8 cellular contexts compared by ENCODE assay signal in genomic region chr2:118221952-118222594, GRCh38.
DNase-seq lines count a peak whose midpoint lies in the region; ATAC-seq, FAIRE-seq and TF ChIP-seq lines count a peak whose summit lies in the region.

No MANE protein-coding gene starts in this region.

- H3K14ac ChIP-seq in H9 (ENCODE audit: insufficient read depth, low read length): no peak overlapping the region

- H3K36me3 ChIP-seq in MG63 (no peaks in the 10 kb centered on the region), tibial nerve (no peaks in the 10 kb centered on the region)

- no peaks in the 10 kb centered on the region for H3K79me2 ChIP-seq in H9 (ENCODE audit: insufficient read depth, low read length)

- no peak overlapping the region for H3K4ac ChIP-seq in H9 (ENCODE audit: low read depth, low read length)

- peak; percentile 87 for FAIRE-seq in G401.6 (lab: Jason Lieb, UNC)

- ATAC-seq in central memory CD8-positive, alpha-beta T cell (replicated peaks; ENCODE audit: extremely low read depth, poor library complexity, severe bottlenecking): peak; percentile 59
- ATAC-seq in left lobe of liver: peak; percentile 95

- no peak overlapping the region for H2BK120ac ChIP-seq in H9 (ENCODE audit: low read depth, low read length, poor library complexity, severe bottlenecking)

- H3K9me3 ChIP-seq in H9 (ENCODE audit: control insufficient read depth, low read depth, low read length) (no peaks in the 10 kb centered on the region), MG63 (no peaks in the 10 kb centered on the region), tibial nerve (no peaks in the 10 kb centered on the region)

- H2BK5ac ChIP-seq in H9 (ENCODE audit: insufficient read length, low read length): no peak overlapping the region

- H2AFZ ChIP-seq in H9 (ENCODE audit: low read length): no peak overlapping the region

- H3K79me1 ChIP-seq in H9 (ENCODE audit: insufficient read depth, low read depth, low read length, poor library complexity, severe bottlenecking): no peaks in the 10 kb centered on the region

- no peak overlapping the region for H3K4me3 ChIP-seq in MG63
- no peak overlapping the region for H3K4me3 ChIP-seq in tibial nerve

- H3K4me2 ChIP-seq in H9 (ENCODE audit: insufficient read depth, insufficient read length, low read length): no peak overlapping the region

- H3K23ac ChIP-seq in H9 (ENCODE audit: insufficient read length, low read depth, low read length): no peak overlapping the region

- no peak overlapping the region for H2AK5ac ChIP-seq in H9 (ENCODE audit: insufficient read length, low read length)

- H4K5ac ChIP-seq in H9 (ENCODE audit: insufficient read length, low read depth, low read length): no peak overlapping the region

- no peak for TF ChIP-seq EP300 in tibial nerve (IDR thresholded peaks at IDR 0.05)

- TF ChIP-seq CTCF in H9 (conservative IDR thresholded peaks at IDR 0.05) (peak; percentile 80), RWPE1 (conservative IDR thresholded peaks at IDR 0.05; ENCODE audit: low read depth) (peak; percentile 77), tibial nerve (IDR thresholded peaks at IDR 0.05) (peak; percentile 48 to 66 (median 55))

- H3K4me3 Mint-ChIP-seq in H9: no peak overlapping the region; a peak in 1 of 5 replicates
- no peak overlapping the region for H3K4me3 Mint-ChIP-seq in central memory CD8-positive, alpha-beta T cell

- POLR2A ChIA-PET in RWPE1 (lab: Yijun Ruan, JAX; ENCODE audit: low non-redundant PET): no interaction called here

- H3K9ac ChIP-seq in H9 (ENCODE audit: extremely low read depth, insufficient read length, low read length): no peak overlapping the region

- no CpG with 5 or more reads among the region's 5 CpGs for WGBS in H9 (ENCODE audit: extremely low coverage, insufficient read length, low lambda C conversion rate)
- 1 to 6% methylated on average over 5 of the region's 5 CpGs for WGBS in tibial nerve, 2 donors

- H3K27ac ChIP-seq in H9 (ENCODE audit: insufficient read length, low read depth, low read length) (no peak overlapping the region), RWPE1 (no peak overlapping the region), tibial nerve (no peak overlapping the region)

- H3K4me1 ChIP-seq in H9 (ENCODE audit: insufficient read depth, low read length): peaks cover 4% of the 10 kb centered on the region; the same call in 1 of the 2 replicates
- H3K4me1 ChIP-seq in tibial nerve: peaks cover 0 to 30% (median 14%) of the 10 kb centered on the region in 4 donors

- no peak overlapping the region for H2BK12ac ChIP-seq in H9 (ENCODE audit: insufficient read length, low read depth, low read length)

- H4K91ac ChIP-seq in H9 (ENCODE audit: insufficient read length, low read depth, low read length): no peak overlapping the region

- no peak overlapping the region for H4K8ac ChIP-seq in H9 (replicated peaks; ENCODE audit: insufficient read length, low read depth, low read length)

- H3K36me3 Mint-ChIP-seq in H9 (ENCODE audit: insufficient read depth in 1 of 3, low read depth in 3 of 3): no peaks in the 10 kb centered on the region
- H3K36me3 Mint-ChIP-seq in central memory CD8-positive, alpha-beta T cell (ENCODE audit: insufficient read depth): peaks cover 2% of the 10 kb centered on the region

- H3K9me3 Mint-ChIP-seq in H9: no peaks in the 10 kb centered on the region; a peak in 1 of 5 replicates
- H3K9me3 Mint-ChIP-seq in central memory CD8-positive, alpha-beta T cell: no peaks in the 10 kb centered on the region

- H2BK15ac ChIP-seq in H9 (ENCODE audit: low read depth, low read length): no peak overlapping the region

- H3K27me3 Mint-ChIP-seq in H9 (ENCODE audit: low read depth): peaks cover 26% of the 10 kb centered on the region
- H3K27me3 Mint-ChIP-seq in central memory CD8-positive, alpha-beta T cell: peaks cover 78% of the 10 kb centered on the region

- H3K56ac ChIP-seq in H9 (ENCODE audit: insufficient read length, low read depth, low read length): no peak overlapping the region

- peaks cover 30 to 35% of the 10 kb centered on the region in 2 experiments for H3K4me1 Mint-ChIP-seq in H9
- peaks cover 6% of the 10 kb centered on the region for H3K4me1 Mint-ChIP-seq in central memory CD8-positive, alpha-beta T cell

- no peak overlapping the region for H3T11ph ChIP-seq in H9 (ENCODE audit: low read length)

- TF ChIP-seq POLR2A in tibial nerve (IDR thresholded peaks at IDR 0.05): no peak

- H3K18ac ChIP-seq in H9 (ENCODE audit: insufficient read length, low read depth, low read length): no peak overlapping the region

- peaks cover 17% of the 10 kb centered on the region for H3K23me2 ChIP-seq in H9 (ENCODE audit: insufficient read length, low read depth, low read length, poor library complexity, severe bottlenecking)

- H3K27me3 ChIP-seq in H9 (ENCODE audit: insufficient read depth, low read length): no peaks in the 10 kb centered on the region
- H3K27me3 ChIP-seq in MG63: no peaks in the 10 kb centered on the region
- H3K27me3 ChIP-seq in tibial nerve: peaks cover 4 to 95% of the 10 kb centered on the region in 2 donors

- no peak overlapping the region for H2BK20ac ChIP-seq in H9 (ENCODE audit: low read depth, low read length, poor library complexity, severe bottlenecking)

- H3K27ac Mint-ChIP-seq in H9: no peak overlapping the region
- H3K27ac Mint-ChIP-seq in central memory CD8-positive, alpha-beta T cell (ENCODE audit: low read depth): no peak overlapping the region

- CTCF ChIA-PET in RWPE1 (lab: Yijun Ruan, JAX): interaction anchor here (0.6 to 4.3 kb wide), 14 partner anchors 11 to 649 kb away, joined by 3 to 28 read pairs (median 3); no protein-coding TSS in a partner anchor

- no peaks in the 10 kb centered on the region for H4K20me1 ChIP-seq in H9 (ENCODE audit: control insufficient read depth, insufficient read depth, insufficient read length)

- DNase-seq in 8988T (peak; percentile 65), H9 (peak; percentile 38), MG63 (peak; percentile 33), RWPE1 (ENCODE audit: low spot score) (peak; percentile 65), left lobe of liver (ENCODE audit: low spot score) (no peak), tibial nerve (ENCODE audit: low spot score in 2 of 2) (peak in 1 of 2 donors; percentile 68)
- no peak for DNase-seq in central memory CD8-positive, alpha-beta T cell (ENCODE audit: low spot score in 2 of 2)

Comparison
In these comparisons a context has a peak if more than half of its experiments do, and no peak if none do; other contexts are left out.
1. DNase-seq: peak in 8988T (single experiment), H9 (single experiment), MG63 (single experiment) and RWPE1 (single experiment); none in central memory CD8-positive, alpha-beta T cell (0 of 2) and left lobe of liver (single experiment).
2. Peak in every context shown above with its lines, with median percentiles within 50 percentile points of each other: CTCF ChIP-seq.